Comparison of ENCODE assay signal across 7 cellular contexts in the genomic region with DNA sequence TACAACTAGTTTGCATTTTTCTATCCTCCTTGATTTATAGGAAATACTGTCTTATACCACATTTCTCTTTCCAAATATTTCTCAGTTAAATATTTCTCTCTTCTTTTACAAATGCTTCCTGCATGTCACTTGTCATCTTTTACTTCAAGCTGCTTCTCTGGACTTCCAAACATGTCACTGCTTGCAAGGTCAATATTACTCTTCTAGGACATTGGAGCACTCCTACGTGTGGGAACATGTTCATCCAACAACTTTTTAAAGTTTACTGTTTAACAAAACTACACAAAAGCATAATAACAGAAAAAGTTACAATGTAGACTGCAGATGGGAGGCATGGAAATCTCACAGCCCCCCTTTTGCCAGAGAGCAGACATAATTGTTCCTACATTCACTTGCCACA.
"Had no signal": no experiment of that assay in that cellular context is flagged by ENCODE, and none has a peak within 500 bp of the region (broad histone marks: within the 10 kb centered on the region; RNA-seq: fewer than 3 reads in every experiment).

No MANE protein-coding gene starts in this region.

- H3K36me3 Mint-ChIP-seq: IgD-negative memory B cell had no signal

- DNase-seq: H9, HCEC 1CT had no signal

- H3K27ac Mint-ChIP-seq: GM23338, H9, IgD-negative memory B cell had no signal

- H3K4me1 Mint-ChIP-seq: IgD-negative memory B cell had no signal

- FAIRE-seq: H1, H54, HepG2 had no signal

- H3K4me3 ChIP-seq: GM23338 had no signal

- ATAC-seq: GM23338, HepG2 had no signal

- H3K4me3 Mint-ChIP-seq: GM23338, H9, IgD-negative memory B cell had no signal
